In the genomic region with DNA sequence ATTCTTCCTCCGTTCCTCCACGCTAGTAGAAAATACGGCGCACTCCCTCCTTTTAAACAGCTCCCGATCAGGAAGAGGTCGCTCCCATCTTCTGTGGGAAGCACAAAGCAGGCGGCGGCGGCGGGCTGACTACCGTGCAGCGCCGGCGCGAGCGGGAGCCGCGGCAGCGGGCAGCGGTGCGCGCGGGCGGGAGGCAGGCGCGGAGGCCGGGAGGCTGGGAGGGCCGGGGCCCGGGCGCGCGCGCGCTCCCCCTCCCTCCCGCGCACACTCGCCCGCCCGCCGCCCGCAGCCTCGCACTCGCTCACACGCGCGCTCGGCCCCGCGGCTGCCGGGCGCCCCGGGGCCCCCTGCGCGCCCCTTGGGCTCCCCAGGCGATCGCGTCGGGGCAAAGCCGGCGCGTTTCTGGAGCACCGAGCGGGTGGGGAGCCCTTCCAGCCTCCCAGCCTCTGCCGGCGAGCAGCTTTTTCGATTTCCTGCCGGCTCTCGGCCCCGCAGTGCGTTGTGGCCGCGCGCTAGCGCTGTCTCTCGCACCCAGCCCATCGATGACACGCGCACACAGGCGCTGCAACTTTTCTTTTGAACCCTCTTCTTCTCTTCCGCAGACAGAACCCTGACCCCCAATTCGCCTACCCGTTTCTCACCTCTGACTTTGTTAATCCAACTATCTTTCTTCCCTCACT, we compare ENCODE assay signal across 1 cellular context.
A peak's percentile ranks its signal among the peaks of the same experiment; 100 is the strongest.
TF ChIP-seq lines count a peak whose summit lies in the region.

A gene (minus strand): TSS at position 165 of the 680 bp plus-strand sequence.

TF ChIP-seq in H1, 55 proteins besides CTCF, POLR2A, EP300 and RAD21:
- TF ChIP-seq SRF (IDR thresholded peaks at IDR 0.05; ENCODE audit: low read depth, low read length) (no peak), KDM4A (IDR thresholded peaks at IDR 0.05; ENCODE audit: low read depth, low read length, severe bottlenecking) (peak; percentile 42), SIX5 (IDR thresholded peaks at IDR 0.05; ENCODE audit: low read depth, low read length) (no peak), NRF1 (IDR thresholded peaks at IDR 0.05; ENCODE audit: low read depth, low read length) (no peak), POU5F1 (IDR thresholded peaks at IDR 0.05; ENCODE audit: low read depth, low read length) (no peak), NANOG (IDR thresholded peaks at IDR 0.05; ENCODE audit: insufficient read depth, low read depth, low read length, poor library complexity, severe bottlenecking) (no peak), CTBP2 (IDR thresholded peaks at IDR 0.05; ENCODE audit: borderline replicate concordance, insufficient read depth, insufficient read length, low read length) (no peak), TAF1 (IDR thresholded peaks at IDR 0.05; ENCODE audit: low read depth, low read length) (peak; percentile 25; the same call in 1 of the 2 replicates), BACH1 (IDR thresholded peaks at IDR 0.05; ENCODE audit: low read length) (0 out of 2 replicates have a peak, but pooled peaks have one; percentile 4)
- TF ChIP-seq, protein P1, sequence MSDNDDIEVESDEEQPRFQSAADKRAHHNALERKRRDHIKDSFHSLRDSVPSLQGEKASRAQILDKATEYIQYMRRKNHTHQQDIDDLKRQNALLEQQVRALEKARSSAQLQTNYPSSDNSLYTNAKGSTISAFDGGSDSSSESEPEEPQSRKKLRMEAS (IDR thresholded peaks at IDR 0.05) = peak; percentile 74
- TF ChIP-seq, protein P2, sequence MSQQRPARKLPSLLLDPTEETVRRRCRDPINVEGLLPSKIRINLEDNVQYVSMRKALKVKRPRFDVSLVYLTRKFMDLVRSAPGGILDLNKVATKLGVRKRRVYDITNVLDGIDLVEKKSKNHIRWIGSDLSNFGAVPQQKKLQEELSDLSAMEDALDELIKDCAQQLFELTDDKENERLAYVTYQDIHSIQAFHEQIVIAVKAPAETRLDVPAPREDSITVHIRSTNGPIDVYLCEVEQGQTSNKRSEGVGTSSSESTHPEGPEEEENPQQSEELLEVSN (IDR thresholded peaks at IDR 0.05) = peak; percentile 56
TF ChIP-seq in H1: peak in this region for 5.
